18 cellular contexts compared by ENCODE assay signal in genomic region chr20:31760457-31761240, GRCh38. TPM values are rescaled to one million over a fixed set of nuclear protein-coding genes. Genes with fewer than 3 reads are reported as not detected.
A peak's percentile ranks its signal among the peaks of the same experiment; 100 is the strongest.
DNase-seq lines count a peak whose midpoint lies in the region; ATAC-seq and TF ChIP-seq lines count a peak whose summit lies in the region.
"Had no signal": no experiment of that assay in that cellular context is flagged by ENCODE, and none has a peak within 500 bp of the region (broad histone marks: within the 10 kb centered on the region; RNA-seq: fewer than 3 reads in every experiment).

No MANE protein-coding gene starts in this region.

- H3K4me1 ChIP-seq in aorta (ENCODE audit: control insufficient read depth in 1 of 2, insufficient read depth in 2 of 2, low read length in 2 of 2): no peaks in the 10 kb centered on the region
- H3K4me1 ChIP-seq: neural progenitor cell had no signal

- ATAC-seq in aorta (ENCODE audit: low FRiP score) (no peak), HG03565 (IDR thresholded peaks at IDR 0.05; ENCODE audit: unreplicated experiment) (no peak)
- ATAC-seq: activated T-cell treated with anti-CD3 and anti-CD28 coated beads, Interleukin-2, amount 50 U/mL, for 4 hours had no signal

- H3K9me3 ChIP-seq in aorta (ENCODE audit: control insufficient read depth, low read length): no peaks in the 10 kb centered on the region

- no peak overlapping the region for H3K27ac ChIP-seq in aorta (ENCODE audit: low read depth in 1 of 2, low read length in 2 of 2)
- H3K27ac ChIP-seq: neural progenitor cell had no signal

- peak; percentile 41 for DNase-seq in AG09319 (ENCODE audit: extremely low read depth, low read depth)
- peak; percentile 94 for DNase-seq in HCEC 1CT
- DNase-seq in amniotic epithelial cell (ENCODE audit: low read depth): peak; percentile 93
- peak; percentile 45 to 74 for DNase-seq in foreskin fibroblast
- no peak for DNase-seq in SIG-M5 treated with dmso at 0.1 percent for 504 hours (lab: John Stamatoyannopoulos, UW; ENCODE audit: unreplicated experiment)
- DNase-seq in aorta: no peak
- DNase-seq in NCI-H774 (lab: John Stamatoyannopoulos, UW): no peak
- DNase-seq: activated CD4-positive, alpha-beta memory T cell treated with anti-CD3 and anti-CD28 coated beads for 36 hours; activated naive CD8-positive, alpha-beta T cell treated with anti-CD3 and anti-CD28 coated beads for 36 hours; activated T-cell treated with anti-CD3 and anti-CD28 coated beads, Interleukin-2, amount 50 U/mL, for 4 hours; head of caudate nucleus; NCI-H1694; NCI-H510A treated with DMSO at 0.1 percent for 48 hours; stimulated activated CD4-positive, alpha-beta T cell treated with anti-CD3 and anti-CD28 coated beads, Interleukin-1b, Interleukin-23, amount 100 ng/mL, for 48 hours; substantia nigra had no signal

- no peaks in the 10 kb centered on the region for H3K27me3 ChIP-seq in aorta (ENCODE audit: control insufficient read depth in 1 of 2, insufficient read depth in 2 of 2, low read length in 1 of 2)
- H3K27me3 ChIP-seq: neural progenitor cell had no signal

- 91 to 94% methylated on average over 6 of the region's 6 CpGs for WGBS in aorta, 2 donors

- no peak overlapping the region for H3K4me3 ChIP-seq in foreskin fibroblast (ENCODE audit: low read depth in 1 of 2, low read length in 2 of 2)
- H3K4me3 ChIP-seq in aorta (ENCODE audit: low read length in 2 of 2): no peak overlapping the region
- H3K4me3 ChIP-seq: neural progenitor cell had no signal

- no peaks in the 10 kb centered on the region for H3K36me3 ChIP-seq in aorta (ENCODE audit: control insufficient read depth in 1 of 2, insufficient read depth in 2 of 2, low read length in 1 of 2)

- intact Hi-C loops in aorta (cut with DNase I): no loop called here

- no peak for TF ChIP-seq CTCF in AG09319 (IDR thresholded peaks at IDR 0.05; ENCODE audit: low read depth, low read length)
- TF ChIP-seq CTCF in foreskin fibroblast (IDR thresholded peaks at IDR 0.05; ENCODE audit: low read depth, low read length): no peak

RNA-seq across cellular contexts. Expression of gene TPX2, which starts 21.6 kb away (rescaled TPM):
- 1 to 10 TPM in 1 of 2 donors, under 1 TPM in 1; 0.75 to 2.1 TPM for total RNA-seq in aorta
- polyA plus RNA-seq in aorta: 1 to 10 TPM; 1.6 to 5.4 TPM

RNA-seq across cellular contexts. Expression of gene BCL2L1, which starts 38.0 kb away (rescaled TPM):
- 100 to 1,000 TPM in 1 of 2 donors, 10 to 100 TPM in 1; 69.1 to 107 TPM for total RNA-seq in aorta
- 100 to 1,000 TPM; 103 to 104 TPM for polyA plus RNA-seq in aorta

RNA-seq across cellular contexts. Expression of gene MYLK2, which starts 58.5 kb away (rescaled TPM):
- under 1 TPM in 1 of 2 donors, not detected in 1; 0.30 TPM for total RNA-seq in aorta
- 1 to 10 TPM in 1 of 2 donors, not detected in 1; 8.1 TPM for polyA plus RNA-seq in aorta
- total RNA-seq: mesenteric fat pad had no signal

Comparison
In these comparisons a context has a peak if more than half of its experiments do, and no peak if none do; other contexts are left out.
1. DNase-seq: peak in AG09319 (single experiment), HCEC 1CT (single experiment), amniotic epithelial cell (single experiment) and foreskin fibroblast (2 of 2); none in SIG-M5 treated with dmso at 0.1 percent for 504 hours (single experiment), aorta (0 of 2) and NCI-H774 (single experiment).